Comparison of ENCODE assay signal across 35 cellular contexts in the genomic region with DNA sequence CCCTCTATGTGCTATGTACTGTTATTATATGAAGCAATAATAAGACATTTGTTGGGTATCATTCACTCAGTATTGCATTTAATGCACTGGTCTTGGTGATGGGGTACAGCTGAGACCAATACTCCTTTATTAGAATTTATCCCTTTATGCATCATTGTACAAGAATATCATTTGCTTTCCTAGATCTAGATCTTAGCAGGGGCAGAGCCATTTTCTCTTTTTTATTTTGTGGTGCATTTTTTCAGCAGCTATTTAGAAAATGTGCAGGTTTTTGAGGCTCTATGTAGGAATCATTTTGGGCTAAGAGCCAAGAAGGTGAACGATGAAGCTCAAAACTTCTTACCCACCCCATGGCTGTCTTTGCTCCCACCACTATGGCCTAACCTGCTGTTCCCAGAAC.
"Had no signal": no experiment of that assay in that cellular context is flagged by ENCODE, and none has a peak within 500 bp of the region (broad histone marks: within the 10 kb centered on the region; RNA-seq: fewer than 3 reads in every experiment).

No MANE protein-coding gene starts in this region.

- H3K36me3 ChIP-seq: MG63 had no signal

- H3K9me3 ChIP-seq: MG63 had no signal

- H3K27me3 ChIP-seq: MG63 had no signal

- DNase-seq: Karpas-422, Kasumi-1, KG1, MG63, MM.1S, MV-4-11, NCI-H1048, NCI-H1092, NCI-H1092 treated with DMSO at 0.1 percent for 48 hours, NCI-H1105, NCI-H1105 treated with DMSO at 0.1 percent for 48 hours, NCI-H1417, NCI-H1417 treated with DMSO at 0.1 percent for 48 hours, NCI-H1436, NCI-H1436 treated with DMSO at 0.1 percent for 48 hours, NCI-H146, NCI-H1694, NCI-H1694 treated with DMSO at 0.1 percent for 48 hours, NCI-H187, NCI-H187 treated with DMSO at 0.1 percent for 48 hours, NCI-H1930, NCI-H2029, NCI-H2029 treated with DMSO at 0.1 percent for 48 hours, NCI-H2081, NCI-H2081 treated with DMSO at 0.1 percent for 48 hours, NCI-H2107, NCI-H2171, NCI-H2171 treated with DMSO at 0.1 percent for 48 hours, NCI-H2227 treated with DMSO at 0.1 percent for 48 hours, NCI-H226, NCI-H345, NCI-H446, NCI-H446 treated with DMSO at 0.1 percent for 48 hours, NCI-H510A had no signal

- H3K27ac ChIP-seq: KMS-11 had no signal

- H3K4me2 ChIP-seq: KMS-11 had no signal

- H3K4me3 ChIP-seq: MG63 had no signal

- H3K9ac ChIP-seq: KMS-11 had no signal
